In genomic region chr13:80436571-80437169, GRCh38 we compare ENCODE assay signal across 12 cellular contexts.
DNase-seq lines count a peak whose midpoint lies in the region; ATAC-seq and TF ChIP-seq lines count a peak whose summit lies in the region.
"Had no signal": no experiment of that assay in that cellular context is flagged by ENCODE, and none has a peak within 500 bp of the region (broad histone marks: within the 10 kb centered on the region; RNA-seq: fewer than 3 reads in every experiment).

No MANE protein-coding gene starts in this region.

- 0 out of 2 replicates have a peak overlapping the region, but pooled peaks have one; percentile 8 for H3K9ac ChIP-seq in SK-N-SH

- no peaks in the 10 kb centered on the region for H3K79me2 ChIP-seq in SK-N-SH (ENCODE audit: insufficient read depth)

- H3K4me3 ChIP-seq in SK-N-SH (ENCODE audit: low read depth in 2 of 2, low read length in 1 of 2) (peak overlapping the region in 1 of 2 experiments; percentile 6; a peak in 2 of 4 replicates), retinal pigment epithelial cell (ENCODE audit: low read length) (no peak overlapping the region)

- H2AFZ ChIP-seq in SK-N-SH (ENCODE audit: low read depth) = 0 out of 2 replicates have a peak overlapping the region, but pooled peaks have one; percentile 57

- no peak for TF ChIP-seq RAD21 in SK-N-SH (IDR thresholded peaks at IDR 0.05; ENCODE audit: low read length)

- CTCF ChIA-PET in SK-N-SH (lab: Yijun Ruan, JAX) = interaction anchor here (0.7 to 1.4 kb wide), 2 partner anchors 10 to 94 kb away, joined by 3 to 5 read pairs; no protein-coding TSS in a partner anchor

- peak; percentile 71 to 72; a peak in 2 of 4 replicates for TF ChIP-seq EP300 in SK-N-SH (IDR thresholded peaks at IDR 0.05; ENCODE audit: borderline replicate concordance in 1 of 2, low read depth in 1 of 2, low read length in 1 of 2)

- H3K36me3 ChIP-seq in SK-N-SH (replicated peaks in 1 of 2; ENCODE audit: control insufficient read depth in 1 of 2, insufficient read depth in 2 of 2, low read length in 1 of 2) = no peaks in the 10 kb centered on the region

- peak overlapping the region; percentile 73 to 89 for H3K27ac ChIP-seq in SK-N-SH (ENCODE audit: low read depth in 2 of 2, low read length in 1 of 2)

- WGBS in SK-N-SH (ENCODE audit: low lambda C conversion rate) = 36% methylated on average over 4 of the region's 4 CpGs

- peak overlapping the region; percentile 29; the same call in 1 of the 2 replicates for H3K4me2 ChIP-seq in SK-N-SH

- H3K4me1 ChIP-seq in SK-N-SH (ENCODE audit: control insufficient read depth in 1 of 2, insufficient read depth in 2 of 2, low read depth in 1 of 2, low read length in 1 of 2) = peaks cover 8 to 22% of the 10 kb centered on the region in 2 experiments

- H3K27me3 ChIP-seq in SK-N-SH (ENCODE audit: insufficient read depth) = no peaks in the 10 kb centered on the region

- TF ChIP-seq CTCF in AG09319 (IDR thresholded peaks at IDR 0.05; ENCODE audit: low read depth, low read length) (no peak), SK-N-SH (IDR thresholded peaks at IDR 0.05) (no peak), retinal pigment epithelial cell (conservative IDR thresholded peaks at IDR 0.05; ENCODE audit: low read depth, low read length) (no peak)

- no peaks in the 10 kb centered on the region for H4K20me1 ChIP-seq in SK-N-SH (ENCODE audit: insufficient read depth)

- POLR2A ChIA-PET in SK-N-SH (lab: Yijun Ruan, JAX) = no interaction called here

- no peaks in the 10 kb centered on the region for H3K9me2 ChIP-seq in SK-N-SH

- ATAC-seq in HG02852 (IDR thresholded peaks at IDR 0.05; ENCODE audit: unreplicated experiment) (no peak), HG03280 (IDR thresholded peaks at IDR 0.05; ENCODE audit: unreplicated experiment) (no peak)
- ATAC-seq: activated CD8-positive, alpha-beta T cell treated with anti-CD3 and anti-CD28 coated beads for 36 hours had no signal

- peaks cover 16% of the 10 kb centered on the region for H3F3A ChIP-seq in SK-N-SH (replicated peaks; ENCODE audit: insufficient read depth)

- peak; percentile 2 for DNase-seq in AG09319 (ENCODE audit: extremely low read depth, low read depth)
- DNase-seq in SK-N-SH = no peak
- peak; percentile 87 for DNase-seq in foreskin melanocyte
- DNase-seq in retinal pigment epithelial cell (ENCODE audit: low read depth) = peak; percentile 8
- DNase-seq in germinal center (ENCODE audit: low spot score) = no peak
- no peak for DNase-seq in dedifferentiated amniotic fluid mesenchymal stem cell (ENCODE audit: extremely low spot score)
- DNase-seq: activated CD8-positive, alpha-beta T cell treated with anti-CD3 and anti-CD28 coated beads for 36 hours; activated naive CD4-positive, alpha-beta T cell treated with Interleukin-2 at 50 U/mL for 16 hours; glutamatergic neuron; retina had no signal

- no peaks in the 10 kb centered on the region for H3K9me3 ChIP-seq in SK-N-SH

TF ChIP-seq in SK-N-SH, 30 proteins besides CTCF, POLR2A, EP300 and RAD21 (continues in another document):
- TF ChIP-seq FOXJ3 (CRISPR knock-in tag; IDR thresholded peaks at IDR 0.05) = no peak
- TF ChIP-seq MAX (IDR thresholded peaks at IDR 0.05; ENCODE audit: low read depth) = no peak
- no peak for TF ChIP-seq NRF1 (IDR thresholded peaks at IDR 0.05; ENCODE audit: low read depth, low read length)
- TF ChIP-seq YY1 (IDR thresholded peaks at IDR 0.05; ENCODE audit: low read depth) = no peak
- TF ChIP-seq, protein P1, sequence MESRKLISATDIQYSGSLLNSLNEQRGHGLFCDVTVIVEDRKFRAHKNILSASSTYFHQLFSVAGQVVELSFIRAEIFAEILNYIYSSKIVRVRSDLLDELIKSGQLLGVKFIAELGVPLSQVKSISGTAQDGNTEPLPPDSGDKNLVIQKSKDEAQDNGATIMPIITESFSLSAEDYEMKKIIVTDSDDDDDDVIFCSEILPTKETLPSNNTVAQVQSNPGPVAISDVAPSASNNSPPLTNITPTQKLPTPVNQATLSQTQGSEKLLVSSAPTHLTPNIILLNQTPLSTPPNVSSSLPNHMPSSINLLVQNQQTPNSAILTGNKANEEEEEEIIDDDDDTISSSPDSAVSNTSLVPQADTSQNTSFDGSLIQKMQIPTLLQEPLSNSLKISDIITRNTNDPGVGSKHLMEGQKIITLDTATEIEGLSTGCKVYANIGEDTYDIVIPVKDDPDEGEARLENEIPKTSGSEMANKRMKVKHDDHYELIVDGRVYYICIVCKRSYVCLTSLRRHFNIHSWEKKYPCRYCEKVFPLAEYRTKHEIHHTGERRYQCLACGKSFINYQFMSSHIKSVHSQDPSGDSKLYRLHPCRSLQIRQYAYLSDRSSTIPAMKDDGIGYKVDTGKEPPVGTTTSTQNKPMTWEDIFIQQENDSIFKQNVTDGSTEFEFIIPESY (IDR thresholded peaks at IDR 0.05; ENCODE audit: borderline replicate concordance, low read depth) = no peak
- TF ChIP-seq, protein P2, sequence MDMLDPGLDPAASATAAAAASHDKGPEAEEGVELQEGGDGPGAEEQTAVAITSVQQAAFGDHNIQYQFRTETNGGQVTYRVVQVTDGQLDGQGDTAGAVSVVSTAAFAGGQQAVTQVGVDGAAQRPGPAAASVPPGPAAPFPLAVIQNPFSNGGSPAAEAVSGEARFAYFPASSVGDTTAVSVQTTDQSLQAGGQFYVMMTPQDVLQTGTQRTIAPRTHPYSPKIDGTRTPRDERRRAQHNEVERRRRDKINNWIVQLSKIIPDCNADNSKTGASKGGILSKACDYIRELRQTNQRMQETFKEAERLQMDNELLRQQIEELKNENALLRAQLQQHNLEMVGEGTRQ (IDR thresholded peaks at IDR 0.05; ENCODE audit: borderline replicate concordance, low read depth, low read length) = no peak
- TF ChIP-seq FOSL2 (IDR thresholded peaks at IDR 0.05; ENCODE audit: borderline replicate concordance, low read depth) = 0 out of 2 replicates have a peak, but pooled peaks have one; percentile 8
- TF ChIP-seq, protein P3, sequence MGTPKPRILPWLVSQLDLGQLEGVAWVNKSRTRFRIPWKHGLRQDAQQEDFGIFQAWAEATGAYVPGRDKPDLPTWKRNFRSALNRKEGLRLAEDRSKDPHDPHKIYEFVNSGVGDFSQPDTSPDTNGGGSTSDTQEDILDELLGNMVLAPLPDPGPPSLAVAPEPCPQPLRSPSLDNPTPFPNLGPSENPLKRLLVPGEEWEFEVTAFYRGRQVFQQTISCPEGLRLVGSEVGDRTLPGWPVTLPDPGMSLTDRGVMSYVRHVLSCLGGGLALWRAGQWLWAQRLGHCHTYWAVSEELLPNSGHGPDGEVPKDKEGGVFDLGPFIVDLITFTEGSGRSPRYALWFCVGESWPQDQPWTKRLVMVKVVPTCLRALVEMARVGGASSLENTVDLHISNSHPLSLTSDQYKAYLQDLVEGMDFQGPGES (IDR thresholded peaks at IDR 0.05; ENCODE audit: low read depth, low read length) = no peak
- no peak for TF ChIP-seq MXI1 (IDR thresholded peaks at IDR 0.05; ENCODE audit: low read depth, low read length)
- TF ChIP-seq CHD2 (IDR thresholded peaks at IDR 0.05; ENCODE audit: low read length, partially characterized antibody) = no peak
- TF ChIP-seq NFIC (IDR thresholded peaks at IDR 0.05; ENCODE audit: borderline replicate concordance) = peak; percentile 72
- peak; percentile 63; the same call in 1 of the 2 replicates for TF ChIP-seq POLR2AphosphoS5 (IDR thresholded peaks at IDR 0.05; ENCODE audit: low read depth, low read length)
- TF ChIP-seq RXRA (IDR thresholded peaks at IDR 0.05; ENCODE audit: borderline replicate concordance, low read depth) = peak; percentile 36; the same call in 1 of the 2 replicates
- no peak for TF ChIP-seq MEF2A (IDR thresholded peaks at IDR 0.05; ENCODE audit: borderline replicate concordance, low read depth)
- TF ChIP-seq TAF1 (IDR thresholded peaks at IDR 0.05; ENCODE audit: borderline replicate concordance, low read depth, low read length) = no peak
- TF ChIP-seq TCF12 (IDR thresholded peaks at IDR 0.05) = peak; percentile 95
- no peak for TF ChIP-seq GATA2 (CRISPR knock-in tag; IDR thresholded peaks at IDR 0.05)
- TF ChIP-seq RFX5 (IDR thresholded peaks at IDR 0.05; ENCODE audit: low read length) = no peak
- no peak for TF ChIP-seq USF1 (IDR thresholded peaks at IDR 0.05; ENCODE audit: borderline replicate concordance, low read depth)
- no peak for TF ChIP-seq FOXM1 (IDR thresholded peaks at IDR 0.05; ENCODE audit: low read depth)
- TF ChIP-seq JUND (IDR thresholded peaks at IDR 0.05) = peak; percentile 48; the same call in 1 of the 2 replicates
- no peak for TF ChIP-seq SMC3 (IDR thresholded peaks at IDR 0.05; ENCODE audit: low read depth, low read length)

Comparison
In these comparisons a context has a peak if more than half of its experiments do, and no peak if none do; other contexts are left out.
1. DNase-seq: peak in AG09319 (single experiment), foreskin melanocyte (single experiment) and retinal pigment epithelial cell (single experiment); none in SK-N-SH (single experiment), germinal center (single experiment) and dedifferentiated amniotic fluid mesenchymal stem cell (single experiment).